In genomic region chr12:6689000-6689882, GRCh38 we compare ENCODE assay signal across 8 cellular contexts.
DNase-seq lines count a peak whose midpoint lies in the region; ATAC-seq and TF ChIP-seq lines count a peak whose summit lies in the region.

TSS of gene ZNF384 (minus strand) at chr12:6689375. CDS start at chr12:6679520, 9,855 bp downstream.

- DNase-seq in AG09319 (ENCODE audit: extremely low read depth, low read depth) (peak; percentile 99), NCI-H446 treated with DMSO at 0.1 percent for 48 hours (lab: John Stamatoyannopoulos, UW) (peak; percentile 99), cerebellar cortex (ENCODE audit: low spot score) (peak; percentile 100), iris pigment epithelial cell (ENCODE audit: low read depth) (peak; percentile 99)
- peak; percentile 89 to 92 for DNase-seq in stimulated activated CD4-positive, alpha-beta T cell treated with anti-CD3 and anti-CD28 coated beads, Interleukin-12 subunit alpha, Interleukin-12 subunit beta, amount 100 ng/mL, for 24 hours (ENCODE audit: low read depth in 2 of 2)

- ATAC-seq in GM19035 (IDR thresholded peaks at IDR 0.05; ENCODE audit: unreplicated experiment) (peak; percentile 86), HG03354 (IDR thresholded peaks at IDR 0.05; ENCODE audit: poor library complexity, severe bottlenecking, unreplicated experiment) (peak; percentile 85)
- peak; percentile 89 for ATAC-seq in activated CD4-positive, CD25-positive, alpha-beta regulatory T cell treated with anti-CD3 and anti-CD28 coated beads, Interleukin-2, amount 50 U/mL, for 24 hours

- TF ChIP-seq CTCF in AG09319 (IDR thresholded peaks at IDR 0.05; ENCODE audit: low read depth, low read length): peak; percentile 7

Comparison
In these comparisons a context has a peak if more than half of its experiments do, and no peak if none do; other contexts are left out.
1. Peak in every context shown above with its lines: DNase-seq and ATAC-seq.